In genomic region chr6:21800948-21801438, GRCh38 we compare ENCODE assay signal across 12 cellular contexts.
DNase-seq lines count a peak whose midpoint lies in the region; ATAC-seq and TF ChIP-seq lines count a peak whose summit lies in the region.
"Had no signal": no experiment of that assay in that cellular context is flagged by ENCODE, and none has a peak within 500 bp of the region (broad histone marks: within the 10 kb centered on the region; RNA-seq: fewer than 3 reads in every experiment).

No MANE protein-coding gene starts in this region.

- no peak for TF ChIP-seq POLR2A in upper lobe of left lung (IDR thresholded peaks at IDR 0.05)
- no peak for TF ChIP-seq POLR2A in heart left ventricle (IDR thresholded peaks at IDR 0.05)

- ATAC-seq in upper lobe of left lung (ENCODE audit: low FRiP score in 2 of 2) = peak; percentile 23 to 51
- ATAC-seq in heart left ventricle = no peak
- ATAC-seq: T-cell had no signal

- H3K27me3 ChIP-seq in upper lobe of left lung (no peaks in the 10 kb centered on the region), heart left ventricle (no peaks in the 10 kb centered on the region), tibial artery (no peaks in the 10 kb centered on the region)
- H3K27me3 ChIP-seq: ovary had no signal

- peaks cover 0 to 6% (median 4%) of the 10 kb centered on the region in 4 donors for H3K4me1 ChIP-seq in upper lobe of left lung
- H3K4me1 ChIP-seq in heart left ventricle = peaks cover 0 to 18% (median 2%) of the 10 kb centered on the region in 12 donors
- H3K4me1 ChIP-seq in tibial artery = no peaks in the 10 kb centered on the region

- H3K4me3 ChIP-seq in upper lobe of left lung (no peak overlapping the region), heart left ventricle (no peak overlapping the region), tibial artery (no peak overlapping the region)
- H3K4me3 ChIP-seq: ovary had no signal

- H3K27me3 Mint-ChIP-seq in glutamatergic neuron (ENCODE audit: unreplicated experiment) = peaks cover 7% of the 10 kb centered on the region
- H3K27me3 Mint-ChIP-seq: dendritic cell treated with granulocyte-macrophage colony-stimulating factor and Interleukin-4, amounts not matched to agents 40 ng/mL and 50 ng/mL, for 4 days; T-cell had no signal

- no peaks in the 10 kb centered on the region for H3K36me3 ChIP-seq in upper lobe of left lung
- H3K36me3 ChIP-seq in heart left ventricle = no peaks in the 10 kb centered on the region
- no peaks in the 10 kb centered on the region for H3K36me3 ChIP-seq in tibial artery
- H3K36me3 ChIP-seq: ovary had no signal

- no peak for TF ChIP-seq CTCF in glutamatergic neuron (IDR thresholded peaks at IDR 0.05; ENCODE audit: partially characterized antibody, unreplicated experiment)
- TF ChIP-seq CTCF in upper lobe of left lung (IDR thresholded peaks at IDR 0.05) = no peak
- TF ChIP-seq CTCF in heart left ventricle (IDR thresholded peaks at IDR 0.05) = no peak
- no peak for TF ChIP-seq CTCF in tibial artery (IDR thresholded peaks at IDR 0.05)

- H3K9me3 Mint-ChIP-seq in glutamatergic neuron (ENCODE audit: unreplicated experiment) = peaks cover 19% of the 10 kb centered on the region
- H3K9me3 Mint-ChIP-seq: dendritic cell treated with granulocyte-macrophage colony-stimulating factor and Interleukin-4, amounts not matched to agents 40 ng/mL and 50 ng/mL, for 4 days had no signal

- H3K27ac Mint-ChIP-seq in glutamatergic neuron (ENCODE audit: unreplicated experiment) = peak overlapping the region; percentile 73
- H3K27ac Mint-ChIP-seq: dendritic cell treated with granulocyte-macrophage colony-stimulating factor and Interleukin-4, amounts not matched to agents 40 ng/mL and 50 ng/mL, for 4 days; T-cell had no signal

- DNase-seq in NCI-H2107 treated with DMSO at 0.1 percent for 48 hours (lab: John Stamatoyannopoulos, UW; ENCODE audit: unreplicated experiment) = peak; percentile 16
- no peak for DNase-seq in NCI-H2107 (lab: John Stamatoyannopoulos, UW)
- peak; percentile 63 for DNase-seq in NCI-H510A treated with DMSO at 0.1 percent for 48 hours (lab: John Stamatoyannopoulos, UW)
- DNase-seq in glutamatergic neuron = peak; percentile 47
- DNase-seq in upper lobe of left lung = no peak
- no peak for DNase-seq in heart left ventricle
- no peak for DNase-seq in activated T-cell treated with anti-CD3 and anti-CD28 coated beads for 4 hours
- no peak for DNase-seq in tibial artery
- DNase-seq: activated CD8-positive, alpha-beta memory T cell treated with anti-CD3 and anti-CD28 coated beads, Interleukin-2, amount 50 U/mL, for 48 hours; ovary; T-cell had no signal

- peaks cover 6% of the 10 kb centered on the region for H3K36me3 Mint-ChIP-seq in glutamatergic neuron (ENCODE audit: unreplicated experiment)
- H3K36me3 Mint-ChIP-seq: T-cell had no signal

- H3K4me3 Mint-ChIP-seq in glutamatergic neuron (ENCODE audit: unreplicated experiment) = peak overlapping the region; percentile 65
- H3K4me3 Mint-ChIP-seq: dendritic cell treated with granulocyte-macrophage colony-stimulating factor and Interleukin-4, amounts not matched to agents 40 ng/mL and 50 ng/mL, for 4 days; T-cell had no signal

- 78 to 87% methylated on average over 11 of the region's 11 CpGs for WGBS in upper lobe of left lung, 2 donors
- WGBS in heart left ventricle, 4 donors = 84 to 90% (median 88%) methylated on average over 11 of the region's 11 CpGs

- H3K4me1 Mint-ChIP-seq in glutamatergic neuron (ENCODE audit: low read depth, unreplicated experiment) = peaks cover 24% of the 10 kb centered on the region
- H3K4me1 Mint-ChIP-seq: T-cell had no signal

- H3K9me3 ChIP-seq in upper lobe of left lung (no peaks in the 10 kb centered on the region), heart left ventricle (no peaks in the 10 kb centered on the region), tibial artery (no peaks in the 10 kb centered on the region)
- H3K9me3 ChIP-seq: ovary had no signal

- intact Hi-C loops in heart left ventricle (cut with DNase I) (no loop called here), tibial artery (cut with DNase I; ENCODE audit: low total_unique reads) (no loop called here)

- H3K27ac ChIP-seq in upper lobe of left lung (peak overlapping the region in 1 of 4 donors; percentile 1), heart left ventricle (peak overlapping the region in 3 of 12 donors; percentile 5 to 51 (median 28)), tibial artery (no peak overlapping the region)
- H3K27ac ChIP-seq: ovary had no signal

- TF ChIP-seq EP300 in upper lobe of left lung (IDR thresholded peaks at IDR 0.05) = no peak

Comparison
In these comparisons a context has a peak if more than half of its experiments do, and no peak if none do; other contexts are left out.
1. DNase-seq: peak in NCI-H2107 treated with DMSO at 0.1 percent for 48 hours (single experiment), NCI-H510A treated with DMSO at 0.1 percent for 48 hours (single experiment) and glutamatergic neuron (single experiment); none in NCI-H2107 (single experiment), upper lobe of left lung (0 of 2), heart left ventricle (0 of 5), activated T-cell treated with anti-CD3 and anti-CD28 coated beads for 4 hours (single experiment) and tibial artery (0 of 2).
2. ATAC-seq: peak in upper lobe of left lung (2 of 2); none in heart left ventricle (0 of 4).